Comparison of ENCODE assay signal across 18 cellular contexts in genomic region chr17:82324566-82325285, GRCh38. TPM values are rescaled to one million over a fixed set of nuclear protein-coding genes. Genes with fewer than 3 reads are reported as not detected.
DNase-seq lines count a peak whose midpoint lies in the region; ATAC-seq, FAIRE-seq and TF ChIP-seq lines count a peak whose summit lies in the region.
"Had no signal": no experiment of that assay in that cellular context is flagged by ENCODE, and none has a peak within 500 bp of the region (broad histone marks: within the 10 kb centered on the region; RNA-seq: fewer than 3 reads in every experiment).

No MANE protein-coding gene starts in this region.

- intact Hi-C loops in activated CD4-positive, alpha-beta memory T cell treated with anti-CD3 and anti-CD28 coated beads for 36 hours (cut with micrococcal nuclease) = no loop called here

- no peak for TF ChIP-seq CTCF in bronchial epithelial cell (IDR thresholded peaks at IDR 0.05; ENCODE audit: insufficient read depth, low read length, severe bottlenecking)

- H3K4me3 Mint-ChIP-seq in activated CD4-positive, alpha-beta memory T cell treated with anti-CD3 and anti-CD28 coated beads for 36 hours = peak overlapping the region; percentile 43
- no peak overlapping the region for H3K4me3 Mint-ChIP-seq in activated CD4-positive, alpha-beta memory T cell treated with anti-CD3 and anti-CD28 coated beads, Interleukin-2, amount 10 ng/mL, durations not matched to agents 7 days and 5 days
- H3K4me3 Mint-ChIP-seq in T-cell = no peak overlapping the region
- H3K4me3 Mint-ChIP-seq: dendritic cell treated with granulocyte-macrophage colony-stimulating factor and Interleukin-4, amounts not matched to agents 40 ng/mL and 50 ng/mL, for 4 days; IgD-negative memory B cell had no signal

- DNase-seq in activated CD4-positive, alpha-beta memory T cell treated with anti-CD3 and anti-CD28 coated beads for 36 hours = peak; percentile 56
- no peak for DNase-seq in activated CD4-positive, alpha-beta memory T cell treated with anti-CD3 and anti-CD28 coated beads, Interleukin-2, amount 10 ng/mL, durations not matched to agents 7 days and 5 days
- DNase-seq in NCI-H69 (lab: John Stamatoyannopoulos, UW) = peak; percentile 27
- peak; percentile 31 for DNase-seq in bronchial epithelial cell (ENCODE audit: low read depth)
- DNase-seq in stimulated activated CD8-positive, alpha-beta memory T cell treated with anti-CD3 and anti-CD28 coated beads, Interleukin-4, amount 100 ng/mL, for 48 hours = peak; percentile 33
- DNase-seq in T-cell = no peak
- DNase-seq in NCI-H226 = no peak
- DNase-seq: NCI-H1092; NCI-H446; stimulated activated CD4-positive, alpha-beta T cell treated with anti-CD3 and anti-CD28 coated beads, Interleukin-2, amount 100 ng/mL, for 48 hours had no signal

- H3K27ac Mint-ChIP-seq in activated CD4-positive, alpha-beta memory T cell treated with anti-CD3 and anti-CD28 coated beads for 36 hours = peak overlapping the region; percentile 62
- no peak overlapping the region for H3K27ac Mint-ChIP-seq in activated CD4-positive, alpha-beta memory T cell treated with anti-CD3 and anti-CD28 coated beads, Interleukin-2, amount 10 ng/mL, durations not matched to agents 7 days and 5 days
- no peak overlapping the region for H3K27ac Mint-ChIP-seq in T-cell
- H3K27ac Mint-ChIP-seq: dendritic cell treated with granulocyte-macrophage colony-stimulating factor and Interleukin-4, amounts not matched to agents 40 ng/mL and 50 ng/mL, for 4 days; IgD-negative memory B cell had no signal

- no peaks in the 10 kb centered on the region for H3K27me3 Mint-ChIP-seq in activated CD4-positive, alpha-beta memory T cell treated with anti-CD3 and anti-CD28 coated beads for 36 hours
- no peaks in the 10 kb centered on the region for H3K27me3 Mint-ChIP-seq in activated CD4-positive, alpha-beta memory T cell treated with anti-CD3 and anti-CD28 coated beads, Interleukin-2, amount 10 ng/mL, durations not matched to agents 7 days and 5 days
- H3K27me3 Mint-ChIP-seq in T-cell = no peaks in the 10 kb centered on the region

- no peaks in the 10 kb centered on the region for H3K9me3 Mint-ChIP-seq in activated CD4-positive, alpha-beta memory T cell treated with anti-CD3 and anti-CD28 coated beads for 36 hours
- H3K9me3 Mint-ChIP-seq in activated CD4-positive, alpha-beta memory T cell treated with anti-CD3 and anti-CD28 coated beads, Interleukin-2, amount 10 ng/mL, durations not matched to agents 7 days and 5 days = no peaks in the 10 kb centered on the region
- no peaks in the 10 kb centered on the region for H3K9me3 Mint-ChIP-seq in T-cell
- H3K9me3 Mint-ChIP-seq: dendritic cell treated with granulocyte-macrophage colony-stimulating factor and Interleukin-4, amounts not matched to agents 40 ng/mL and 50 ng/mL, for 4 days; IgD-negative memory B cell had no signal

- H3K36me3 Mint-ChIP-seq in activated CD4-positive, alpha-beta memory T cell treated with anti-CD3 and anti-CD28 coated beads for 36 hours = peaks cover 23% of the 10 kb centered on the region
- no peaks in the 10 kb centered on the region for H3K36me3 Mint-ChIP-seq in activated CD4-positive, alpha-beta memory T cell treated with anti-CD3 and anti-CD28 coated beads, Interleukin-2, amount 10 ng/mL, durations not matched to agents 7 days and 5 days (ENCODE audit: low read depth)
- H3K36me3 Mint-ChIP-seq in T-cell = no peaks in the 10 kb centered on the region
- H3K36me3 Mint-ChIP-seq: IgD-negative memory B cell had no signal

- H3K36me3 ChIP-seq in bronchial epithelial cell (ENCODE audit: control insufficient read depth, insufficient read depth, low read length) = no peaks in the 10 kb centered on the region

- ATAC-seq in T-cell (replicated peaks in 1 of 4) = no peak
- ATAC-seq in GM21526 (IDR thresholded peaks at IDR 0.05; ENCODE audit: low FRiP score, unreplicated experiment) = no peak

- no peak overlapping the region for H3K4me3 ChIP-seq in bronchial epithelial cell (ENCODE audit: low read depth, low read length)
- H3K4me3 ChIP-seq: esophagus muscularis mucosa, heart right ventricle had no signal

- POLR2A ChIA-PET in activated CD4-positive, alpha-beta memory T cell treated with anti-CD3 and anti-CD28 coated beads for 36 hours (lab: Charles Lee) = interaction anchor here (0.7 to 2.1 kb wide), 2 partner anchors 12 to 89 kb away, joined by 3 to 7 read pairs; no protein-coding TSS in a partner anchor
- POLR2A ChIA-PET in activated CD4-positive, alpha-beta memory T cell treated with anti-CD3 and anti-CD28 coated beads, Interleukin-2, amount 10 ng/mL, durations not matched to agents 7 days and 5 days (lab: Charles Lee) = interaction anchor here (0.7 kb wide), 1 partner anchor 19 kb away, joined by 3 read pairs; no protein-coding TSS in a partner anchor
- POLR2A ChIA-PET in T-cell (lab: Charles Lee) = no interaction called here

- peaks cover 1% of the 10 kb centered on the region for H3K27me3 ChIP-seq in bronchial epithelial cell (ENCODE audit: control insufficient read depth, insufficient read depth, low read length)

- peaks cover 29% of the 10 kb centered on the region for H3K4me1 Mint-ChIP-seq in activated CD4-positive, alpha-beta memory T cell treated with anti-CD3 and anti-CD28 coated beads for 36 hours (ENCODE audit: low read depth)
- H3K4me1 Mint-ChIP-seq in activated CD4-positive, alpha-beta memory T cell treated with anti-CD3 and anti-CD28 coated beads, Interleukin-2, amount 10 ng/mL, durations not matched to agents 7 days and 5 days = peaks cover 22% of the 10 kb centered on the region
- H3K4me1 Mint-ChIP-seq in T-cell = peaks cover 15 to 20% (median 16%) of the 10 kb centered on the region in 3 donors

- CTCF ChIA-PET in activated CD4-positive, alpha-beta memory T cell treated with anti-CD3 and anti-CD28 coated beads for 36 hours (lab: Charles Lee) = interaction anchor here (1.1 to 6.1 kb wide), 2 partner anchors 25 to 89 kb away, joined by 4 to 113 read pairs; no protein-coding TSS in a partner anchor
- CTCF ChIA-PET in activated CD4-positive, alpha-beta memory T cell treated with anti-CD3 and anti-CD28 coated beads, Interleukin-2, amount 10 ng/mL, durations not matched to agents 7 days and 5 days (lab: Charles Lee) = interaction anchor here (2.0 kb wide), 1 partner anchor 89 kb away, joined by 5 read pairs; no protein-coding TSS in a partner anchor
- CTCF ChIA-PET in T-cell (lab: Charles Lee) = no interaction called here

- no peak for FAIRE-seq in bronchial epithelial cell (lab: Jason Lieb, UNC)
- FAIRE-seq: H54, kidney had no signal

RNA-seq across cellular contexts. Expression of gene CD7, which starts 7.3 kb away (rescaled TPM):
- 100 to 1,000 TPM; 570 to 574 TPM for total RNA-seq in activated CD4-positive, alpha-beta memory T cell treated with anti-CD3 and anti-CD28 coated beads for 36 hours
- total RNA-seq in activated CD4-positive, alpha-beta memory T cell treated with anti-CD3 and anti-CD28 coated beads, Interleukin-2, amount 10 ng/mL, durations not matched to agents 7 days and 5 days = 100 to 1,000 TPM; 138 to 140 TPM
- total RNA-seq in bronchial epithelial cell = not detected in 2 replicates
- 100 to 1,000 TPM; 104 to 265 (median 135) TPM for total RNA-seq in T-cell
- total RNA-seq: myocyte had no signal

RNA-seq across cellular contexts. Expression of gene SECTM1, which starts 8.8 kb away (rescaled TPM):
- 10 to 100 TPM; 12.2 to 12.7 TPM for total RNA-seq in activated CD4-positive, alpha-beta memory T cell treated with anti-CD3 and anti-CD28 coated beads for 36 hours
- 10 to 100 TPM; 18.3 to 18.5 TPM for total RNA-seq in activated CD4-positive, alpha-beta memory T cell treated with anti-CD3 and anti-CD28 coated beads, Interleukin-2, amount 10 ng/mL, durations not matched to agents 7 days and 5 days
- total RNA-seq in bronchial epithelial cell (1.3 and 3.7 TPM in 2 replicates), T-cell (1 to 10 TPM; 1.3 to 5.1 (median 4.4) TPM)

RNA-seq across cellular contexts. Expression of gene TEX19, which starts 34.3 kb away (rescaled TPM):
- not detected for total RNA-seq in activated CD4-positive, alpha-beta memory T cell treated with anti-CD3 and anti-CD28 coated beads for 36 hours
- not detected for total RNA-seq in activated CD4-positive, alpha-beta memory T cell treated with anti-CD3 and anti-CD28 coated beads, Interleukin-2, amount 10 ng/mL, durations not matched to agents 7 days and 5 days
- total RNA-seq in bronchial epithelial cell = not detected in 2 replicates
- total RNA-seq in T-cell = not detected
- total RNA-seq: esophagus muscularis mucosa, heart right ventricle, kidney had no signal

RNA-seq across cellular contexts. Expression of gene UTS2R, which starts 46.8 kb away (rescaled TPM):
- total RNA-seq in activated CD4-positive, alpha-beta memory T cell treated with anti-CD3 and anti-CD28 coated beads for 36 hours = not detected
- not detected for total RNA-seq in activated CD4-positive, alpha-beta memory T cell treated with anti-CD3 and anti-CD28 coated beads, Interleukin-2, amount 10 ng/mL, durations not matched to agents 7 days and 5 days
- total RNA-seq in bronchial epithelial cell = not detected in 2 replicates
- not detected for total RNA-seq in T-cell
- total RNA-seq: esophagus muscularis mucosa, kidney had no signal

RNA-seq across cellular contexts. Expression of gene CSNK1D, which starts 51.2 kb away (rescaled TPM):
- total RNA-seq in activated CD4-positive, alpha-beta memory T cell treated with anti-CD3 and anti-CD28 coated beads for 36 hours = 100 to 1,000 TPM; 110 to 111 TPM
- 100 to 1,000 TPM; 116 TPM for total RNA-seq in activated CD4-positive, alpha-beta memory T cell treated with anti-CD3 and anti-CD28 coated beads, Interleukin-2, amount 10 ng/mL, durations not matched to agents 7 days and 5 days
- 64.9 and 72.4 TPM in 2 replicates for total RNA-seq in bronchial epithelial cell
- 100 to 1,000 TPM; 177 to 273 (median 194) TPM for total RNA-seq in T-cell

Comparison
In these comparisons a context has a peak if more than half of its experiments do, and no peak if none do; other contexts are left out.
1. DNase-seq: peak in activated CD4-positive, alpha-beta memory T cell treated with anti-CD3 and anti-CD28 coated beads for 36 hours (single experiment), NCI-H69 (single experiment), bronchial epithelial cell (single experiment) and stimulated activated CD8-positive, alpha-beta memory T cell treated with anti-CD3 and anti-CD28 coated beads, Interleukin-4, amount 100 ng/mL, for 48 hours (single experiment); none in activated CD4-positive, alpha-beta memory T cell treated with anti-CD3 and anti-CD28 coated beads, Interleukin-2, amount 10 ng/mL, durations not matched to agents 7 days and 5 days (single experiment), T-cell (0 of 34) and NCI-H226 (single experiment).
2. RNA of gene CD7, which starts 7.3 kb away (total RNA-seq): 570 to 574 TPM in activated CD4-positive, alpha-beta memory T cell treated with anti-CD3 and anti-CD28 coated beads for 36 hours, 138 to 140 TPM in activated CD4-positive, alpha-beta memory T cell treated with anti-CD3 and anti-CD28 coated beads, Interleukin-2, amount 10 ng/mL, durations not matched to agents 7 days and 5 days and 104 to 265 TPM in T-cell; not detected in bronchial epithelial cell; every median in the first group is over 100 times any median in the second.
3. CTCF ChIA-PET loops: an anchor here in activated CD4-positive, alpha-beta memory T cell treated with anti-CD3 and anti-CD28 coated beads for 36 hours (1.1 to 6.1 kb wide) and activated CD4-positive, alpha-beta memory T cell treated with anti-CD3 and anti-CD28 coated beads, Interleukin-2, amount 10 ng/mL, durations not matched to agents 7 days and 5 days (2.0 kb wide); none called in T-cell.
4. POLR2A ChIA-PET loops: an anchor here in activated CD4-positive, alpha-beta memory T cell treated with anti-CD3 and anti-CD28 coated beads for 36 hours (0.7 to 2.1 kb wide) and activated CD4-positive, alpha-beta memory T cell treated with anti-CD3 and anti-CD28 coated beads, Interleukin-2, amount 10 ng/mL, durations not matched to agents 7 days and 5 days (0.7 kb wide); none called in T-cell.